ENCODE assay signal across 8 cellular contexts in genomic region chr2:178914259-178914849, GRCh38.
DNase-seq lines count a peak whose midpoint lies in the region; ATAC-seq and TF ChIP-seq lines count a peak whose summit lies in the region.

No MANE protein-coding gene starts in this region.

- intact Hi-C loops in adrenal gland (cut with DNase I) (loop anchor here (5.0 to 10.0 kb wide), 2 partner anchors 117 to 120 kb away; no protein-coding TSS in a partner anchor), left ventricle myocardium inferior (cut with micrococcal nuclease) (loop anchor here (1.0 kb wide), 1 partner anchor 118 kb away; no protein-coding TSS in a partner anchor)

- DNase-seq in NCI-H1048 (lab: John Stamatoyannopoulos, UW) (peak; percentile 29), T follicular helper cell (ENCODE audit: low read depth) (peak; percentile 42), adrenal gland (peak; percentile 77 to 96 (median 89)), left ventricle myocardium inferior (peak; percentile 83), retinal pigment epithelial cell (ENCODE audit: low read depth) (no peak), 8988T (no peak)

- H3K4me3 ChIP-seq in adrenal gland (no peak overlapping the region), left ventricle myocardium inferior (no peak overlapping the region), retinal pigment epithelial cell (ENCODE audit: low read length) (no peak overlapping the region)

- WGBS in adrenal gland, 4 donors: 29 to 36% (median 31%) methylated on average over 4 of the region's 4 CpGs

- H3K27ac ChIP-seq in adrenal gland (no peak overlapping the region), left ventricle myocardium inferior (replicated peaks) (no peak overlapping the region)

- H3K9me3 ChIP-seq in adrenal gland (replicated peaks in 1 of 3) (no peaks in the 10 kb centered on the region), left ventricle myocardium inferior (replicated peaks) (no peaks in the 10 kb centered on the region)

- no peaks in the 10 kb centered on the region for H3K4me1 ChIP-seq in adrenal gland (replicated peaks in 1 of 2)
- H3K4me1 ChIP-seq in left ventricle myocardium inferior: peaks cover 44% of the 10 kb centered on the region

- peak; percentile 85 for ATAC-seq in HG02588 (IDR thresholded peaks at IDR 0.05; ENCODE audit: unreplicated experiment)

- H3K36me3 ChIP-seq in adrenal gland (replicated peaks in 1 of 2) (no peaks in the 10 kb centered on the region), left ventricle myocardium inferior (no peaks in the 10 kb centered on the region)

- TF ChIP-seq POLR2A in adrenal gland (IDR thresholded peaks at IDR 0.05): no peak

- TF ChIP-seq CTCF in GM12873 (IDR thresholded peaks at IDR 0.05; ENCODE audit: insufficient read depth, low read depth, low read length, missing control alignments) (peak; percentile 93), adrenal gland (IDR thresholded peaks at IDR 0.05) (peak; percentile 72 to 85 (median 80)), left ventricle myocardium inferior (IDR thresholded peaks at IDR 0.05; ENCODE audit: borderline replicate concordance) (peak; percentile 92), retinal pigment epithelial cell (conservative IDR thresholded peaks at IDR 0.05; ENCODE audit: low read depth, low read length) (peak; percentile 96)

- H3K27me3 ChIP-seq in adrenal gland (no peaks in the 10 kb centered on the region), left ventricle myocardium inferior (ENCODE audit: low read depth) (no peaks in the 10 kb centered on the region)

Comparison
In these comparisons a context has a peak if more than half of its experiments do, and no peak if none do; other contexts are left out.
1. DNase-seq: peak in NCI-H1048 (single experiment), T follicular helper cell (single experiment), adrenal gland (7 of 7) and left ventricle myocardium inferior (single experiment); none in retinal pigment epithelial cell (single experiment) and 8988T (single experiment).
2. Peak in every context shown above with its lines, with median percentiles within 50 percentile points of each other: CTCF ChIP-seq.